1 cellular context compared by ENCODE assay signal in genomic region chr18:9762561-9762960, GRCh38.
TF ChIP-seq lines count a peak whose summit lies in the region.

No MANE protein-coding gene starts in this region.

TF ChIP-seq in K562, 482 proteins besides CTCF, POLR2A, EP300 and RAD21 (continued from another document and continues in another):
- TF ChIP-seq ZBTB33 (CRISPR knock-in tag; IDR thresholded peaks at IDR 0.05) (no peak), ELK1 (CRISPR knock-in tag; IDR thresholded peaks at IDR 0.05) (no peak), CHAMP1 (IDR thresholded peaks at IDR 0.05) (0 out of 2 replicates have a peak, but pooled peaks have one; percentile 26), TAF9B (IDR thresholded peaks at IDR 0.05; ENCODE audit: partially characterized antibody) (no peak), XRCC5 (IDR thresholded peaks at IDR 0.05; ENCODE audit: low read depth, low read length) (no peak), THAP7 (CRISPR knock-in tag; IDR thresholded peaks at IDR 0.05) (no peak), GATAD2B (IDR thresholded peaks at IDR 0.05; ENCODE audit: borderline replicate concordance) (0 out of 2 replicates have a peak, but pooled peaks have one; percentile 18), ELF4 (CRISPR knock-in tag; IDR thresholded peaks at IDR 0.05) (no peak), U2AF1 (optimal IDR thresholded peaks at IDR 0.05; ENCODE audit: low read depth, low read length) (no peak), RHOXF2B (CRISPR knock-in tag; conservative IDR thresholded peaks at IDR 0.05) (no peak), RBM25 (IDR thresholded peaks at IDR 0.05; ENCODE audit: low read depth, low read length, severe bottlenecking) (no peak), TRIM24 (IDR thresholded peaks at IDR 0.05) (no peak), MYNN (IDR thresholded peaks at IDR 0.05) (peak; percentile 13; the same call in 1 of the 2 replicates), MYNN (CRISPR knock-in tag; IDR thresholded peaks at IDR 0.05) (no peak), ETV5 (CRISPR knock-in tag; IDR thresholded peaks at IDR 0.05; ENCODE audit: low read depth) (no peak), ZMIZ1 (IDR thresholded peaks at IDR 0.05; ENCODE audit: low read depth in 2 of 2, low read length in 2 of 2) (no peak), ZBTB1 (CRISPR knock-in tag; IDR thresholded peaks at IDR 0.05; ENCODE audit: borderline replicate concordance, low read depth) (no peak), BACH1 (tag; IDR thresholded peaks at IDR 0.05) (peak; percentile 46; the same call in 1 of the 2 replicates), MGA (IDR thresholded peaks at IDR 0.05) (no peak), LEF1 (IDR thresholded peaks at IDR 0.05) (no peak), ZNF77 (CRISPR knock-in tag; IDR thresholded peaks at IDR 0.05) (no peak), ZNF146 (CRISPR knock-in tag; IDR thresholded peaks at IDR 0.05; ENCODE audit: unreplicated experiment) (no peak), ZBTB11 (CRISPR knock-in tag; IDR thresholded peaks at IDR 0.05) (peak in 1 of 3 experiments; percentile 86; a peak in 2 of 6 replicates), SNRNP70 (optimal IDR thresholded peaks at IDR 0.05; ENCODE audit: low read depth, low read length) (no peak), SMARCA4 (IDR thresholded peaks at IDR 0.05) (peak; percentile 43; the same call in 1 of the 2 replicates), ZNF57 (CRISPR knock-in tag; IDR thresholded peaks at IDR 0.05) (no peak), ZNF655 (CRISPR knock-in tag; IDR thresholded peaks at IDR 0.05) (no peak)
